In genomic region chr7:40015790-40016296, GRCh38 we compare ENCODE assay signal across 7 cellular contexts.
DNase-seq lines count a peak whose midpoint lies in the region; ATAC-seq, FAIRE-seq and TF ChIP-seq lines count a peak whose summit lies in the region.

No MANE protein-coding gene starts in this region.

- no peak for TF ChIP-seq EP300 in SK-N-SH (IDR thresholded peaks at IDR 0.05; ENCODE audit: borderline replicate concordance in 1 of 2, low read depth in 1 of 2, low read length in 1 of 2)

- no peaks in the 10 kb centered on the region for H3K9me3 ChIP-seq in SK-N-SH
- no peaks in the 10 kb centered on the region for H3K9me3 ChIP-seq in spleen

- ATAC-seq in GM21381 (IDR thresholded peaks at IDR 0.05; ENCODE audit: unreplicated experiment) (peak; percentile 89), HG03520 (IDR thresholded peaks at IDR 0.05; ENCODE audit: unreplicated experiment) (peak; percentile 86), left ventricle myocardium superior (peak; percentile 41)

- H3K79me2 ChIP-seq in SK-N-SH (ENCODE audit: insufficient read depth): peaks cover 37% of the 10 kb centered on the region; the same call in 1 of the 2 replicates

- peaks cover 7% of the 10 kb centered on the region for H4K20me1 ChIP-seq in SK-N-SH (ENCODE audit: insufficient read depth)

- peaks cover 8% of the 10 kb centered on the region for H3F3A ChIP-seq in SK-N-SH (replicated peaks; ENCODE audit: insufficient read depth)

- H3K9ac ChIP-seq in SK-N-SH: no peak overlapping the region

- H3K4me3 ChIP-seq in SK-N-SH (ENCODE audit: low read depth in 2 of 2, low read length in 1 of 2): no peak overlapping the region
- no peak overlapping the region for H3K4me3 ChIP-seq in spleen

- peak; percentile 15 for DNase-seq in GM12892 (ENCODE audit: insufficient read length)
- DNase-seq in SK-N-SH: peak; percentile 41
- DNase-seq in left ventricle myocardium superior: no peak
- DNase-seq in spleen: no peak
- no peak for DNase-seq in T1000 (lab: John Stamatoyannopoulos, UW)

- no peak for TF ChIP-seq POLR2A in GM12892 (IDR thresholded peaks at IDR 0.05; ENCODE audit: low read depth, low read length)
- no peak for TF ChIP-seq POLR2A in spleen (IDR thresholded peaks at IDR 0.05)

- no peak overlapping the region for H3K4me2 ChIP-seq in SK-N-SH

- intact Hi-C loops in left ventricle myocardium superior (cut with micrococcal nuclease) (no loop called here), spleen (cut with DNase I; ENCODE audit: low total_unique reads) (no loop called here)

- TF ChIP-seq RAD21 in SK-N-SH (IDR thresholded peaks at IDR 0.05; ENCODE audit: low read length): no peak

- H3K4me1 ChIP-seq in SK-N-SH (ENCODE audit: control insufficient read depth in 1 of 2, insufficient read depth in 2 of 2, low read depth in 1 of 2, low read length in 1 of 2): peaks cover 5 to 8% of the 10 kb centered on the region in 2 experiments; a peak in 2 of 4 replicates
- peaks cover 5 to 25% (median 12%) of the 10 kb centered on the region in 6 donors for H3K4me1 ChIP-seq in spleen

- H3K27me3 ChIP-seq in SK-N-SH (ENCODE audit: insufficient read depth) (no peaks in the 10 kb centered on the region), spleen (replicated peaks in 1 of 7) (no peaks in the 10 kb centered on the region)

- POLR2A ChIA-PET in SK-N-SH (lab: Yijun Ruan, JAX): no interaction called here

- peak overlapping the region; percentile 13 to 56; a peak in 3 of 4 replicates for H3K27ac ChIP-seq in SK-N-SH (ENCODE audit: low read depth in 2 of 2, low read length in 1 of 2)
- peak overlapping the region in 1 of 8 donors; percentile 16 for H3K27ac ChIP-seq in spleen

- CTCF ChIA-PET in SK-N-SH (lab: Yijun Ruan, JAX): interaction anchor here (0.8 to 2.5 kb wide), 5 partner anchors 9 to 119 kb away, joined by 3 to 10 read pairs (median 3); no protein-coding TSS in a partner anchor

- TF ChIP-seq CTCF in SK-N-SH (IDR thresholded peaks at IDR 0.05) (no peak), spleen (IDR thresholded peaks at IDR 0.05 in 8 of 11, conservative IDR thresholded peaks at IDR 0.05 in 3 of 11) (no peak)

- no peak overlapping the region for H2AFZ ChIP-seq in SK-N-SH (ENCODE audit: low read depth)

- peaks cover 17 to 56% of the 10 kb centered on the region in 2 experiments for H3K36me3 ChIP-seq in SK-N-SH (replicated peaks in 1 of 2; ENCODE audit: control insufficient read depth in 1 of 2, insufficient read depth in 2 of 2, low read length in 1 of 2)
- H3K36me3 ChIP-seq in spleen: peaks cover 0 to 45% (median 8%) of the 10 kb centered on the region in 6 donors

- WGBS in SK-N-SH (ENCODE audit: low lambda C conversion rate): 47% methylated on average over 4 of the region's 4 CpGs
- whole genome bisulfite sequencing in spleen, 5 donors: 17 to 30% (median 26%) methylated on average over 4 of the region's 4 CpGs

- FAIRE-seq in GM12892 (lab: Jason Lieb, UNC): peak; percentile 89

- H3K9me2 ChIP-seq in SK-N-SH: no peaks in the 10 kb centered on the region

TF ChIP-seq in SK-N-SH, 30 proteins besides CTCF, POLR2A, EP300 and RAD21:
- TF ChIP-seq NFIC (IDR thresholded peaks at IDR 0.05; ENCODE audit: borderline replicate concordance) (peak; percentile 76), SIN3A (IDR thresholded peaks at IDR 0.05; ENCODE audit: borderline replicate concordance, low read depth, low read length) (no peak), TCF12 (IDR thresholded peaks at IDR 0.05) (peak; percentile 21; the same call in 1 of the 2 replicates), MAX (IDR thresholded peaks at IDR 0.05; ENCODE audit: low read depth) (no peak), ZBTB33 (IDR thresholded peaks at IDR 0.05; ENCODE audit: borderline replicate concordance, low read depth) (no peak), PBX3 (IDR thresholded peaks at IDR 0.05) (peak; percentile 4; the same call in 1 of the 2 replicates), POLR2AphosphoS5 (IDR thresholded peaks at IDR 0.05; ENCODE audit: low read depth, low read length) (peak; percentile 25; the same call in 1 of the 2 replicates)

Comparison
In these comparisons a context has a peak if more than half of its experiments do, and no peak if none do; other contexts are left out.
1. DNase-seq: peak in GM12892 (single experiment) and SK-N-SH (single experiment); none in left ventricle myocardium superior (single experiment), spleen (single experiment) and T1000 (single experiment).
2. Peak in every context shown above with its lines, with median percentiles within 50 percentile points of each other: ATAC-seq.